22 cellular contexts compared by ENCODE assay signal in genomic region chr20:19659468-19659867, GRCh38.
DNase-seq lines count a peak whose midpoint lies in the region; ATAC-seq and TF ChIP-seq lines count a peak whose summit lies in the region.
"Had no signal": no experiment of that assay in that cellular context is flagged by ENCODE, and none has a peak within 500 bp of the region (broad histone marks: within the 10 kb centered on the region; RNA-seq: fewer than 3 reads in every experiment).

No MANE protein-coding gene starts in this region.

- H3K36me3 ChIP-seq in mesenchymal stem cell (ENCODE audit: control insufficient read depth in 1 of 2, insufficient read depth in 2 of 2, low read depth in 1 of 2, low read length in 2 of 2): no peaks in the 10 kb centered on the region
- H3K36me3 ChIP-seq: BLaER1, left lung, prostate gland had no signal

- H2BK5ac ChIP-seq in mesenchymal stem cell (ENCODE audit: low read depth, low read length, poor library complexity, severe bottlenecking): no peak overlapping the region

- TF ChIP-seq CTCF in foreskin keratinocyte (conservative IDR thresholded peaks at IDR 0.05): no peak

- no peak overlapping the region for H3K4ac ChIP-seq in mesenchymal stem cell (ENCODE audit: low read depth in 1 of 2, low read length in 2 of 2)

- no peak overlapping the region for H3K23ac ChIP-seq in mesenchymal stem cell (ENCODE audit: low read length in 2 of 2)

- no peak overlapping the region for H2BK12ac ChIP-seq in mesenchymal stem cell (ENCODE audit: low read length in 2 of 2)

- no peak overlapping the region for H3K4me3 ChIP-seq in mesenchymal stem cell (ENCODE audit: insufficient read depth in 1 of 2, low read depth in 1 of 2, low read length in 2 of 2)
- H3K4me3 ChIP-seq: BLaER1, left lung, mucosa of descending colon, prostate gland, skin epidermis, tibial artery had no signal

- H3K9me3 ChIP-seq in mesenchymal stem cell (ENCODE audit: control insufficient read depth, low read length): no peaks in the 10 kb centered on the region
- H3K9me3 ChIP-seq: BLaER1, left lung, mucosa of descending colon, prostate gland, tibial artery had no signal

- H3K27me3 ChIP-seq in foreskin keratinocyte: peaks cover 32% of the 10 kb centered on the region
- H3K27me3 ChIP-seq in mesenchymal stem cell (ENCODE audit: control insufficient read depth in 1 of 2, insufficient read depth in 1 of 2, low read length in 2 of 2): peaks cover 46 to 63% of the 10 kb centered on the region in 2 experiments
- H3K27me3 ChIP-seq: BLaER1, tibial artery had no signal

- WGBS in mesenchymal stem cell: 69% methylated on average over 4 of the region's 6 CpGs

- H2BK120ac ChIP-seq in mesenchymal stem cell (ENCODE audit: low read depth, low read length): no peak overlapping the region

- no peak overlapping the region for H2AK5ac ChIP-seq in mesenchymal stem cell (ENCODE audit: low read length, severe bottlenecking)

- H3K4me2 ChIP-seq in mesenchymal stem cell (ENCODE audit: low read length, poor library complexity, severe bottlenecking): no peak overlapping the region
- H3K4me2 ChIP-seq: BLaER1 had no signal

- no peak overlapping the region for H2BK15ac ChIP-seq in mesenchymal stem cell (ENCODE audit: low read depth, poor library complexity, severe bottlenecking)

- H2AFZ ChIP-seq in mesenchymal stem cell (ENCODE audit: low read depth, low read length): no peak overlapping the region

- H3K18ac ChIP-seq in mesenchymal stem cell (ENCODE audit: low read depth in 1 of 2, low read length in 2 of 2): no peak overlapping the region

- ATAC-seq in GM18498 (IDR thresholded peaks at IDR 0.05; ENCODE audit: unreplicated experiment): peak; percentile 40
- ATAC-seq in GM21529 (IDR thresholded peaks at IDR 0.05; ENCODE audit: unreplicated experiment): peak; percentile 38
- ATAC-seq in foreskin keratinocyte: peak; percentile 50
- ATAC-seq: activated T-cell treated with anti-CD3 and anti-CD28 coated beads, Interleukin-2, amount 50 U/mL, for 72 hours; left lung; mucosa of descending colon had no signal

- H3K27ac ChIP-seq in foreskin keratinocyte (no peak overlapping the region), mesenchymal stem cell (ENCODE audit: low read length, poor library complexity, severe bottlenecking) (no peak overlapping the region)
- H3K27ac ChIP-seq: BLaER1, left lung, prostate gland, skin epidermis, tibial artery had no signal

- DNase-seq in HT1080 (ENCODE audit: low read depth) (peak; percentile 25), foreskin keratinocyte (no peak), mesenchymal stem cell (no peak), OCI-M1 (lab: John Stamatoyannopoulos, UW) (no peak), cerebellar nuclear complex (lab: John Stamatoyannopoulos, UW) (no peak)
- DNase-seq in stimulated activated CD4-positive, alpha-beta T cell treated with anti-CD3 and anti-CD28 coated beads, Interleukin-2, amount 100 ng/mL, for 48 hours: no peak
- DNase-seq: activated CD4-positive, alpha-beta T cell treated with anti-CD3 and anti-CD28 coated beads for 4 hours; activated naive CD8-positive, alpha-beta T cell treated with anti-CD3 and anti-CD28 coated beads, Interleukin-2, amount 10 ng/mL, durations not matched to agents 7 days and 5 days; activated T-cell treated with anti-CD3 and anti-CD28 coated beads, Interleukin-2, amount 50 U/mL, for 72 hours; cortex of kidney; head of caudate nucleus; left lung; mucosa of descending colon; NCI-H1105 treated with DMSO at 0.1 percent for 48 hours; NCI-H446 treated with DMSO at 0.1 percent for 48 hours; stimulated activated CD4-positive, alpha-beta T cell treated with anti-CD3 and anti-CD28 coated beads, Interleukin-2, amount 100 ng/mL, for 24 hours; tibial artery had no signal

- H3K79me1 ChIP-seq in mesenchymal stem cell (replicated peaks; ENCODE audit: low read length, poor library complexity, severe bottlenecking): no peaks in the 10 kb centered on the region

- H4K91ac ChIP-seq in mesenchymal stem cell (ENCODE audit: low read length): no peak overlapping the region

- H3K14ac ChIP-seq in mesenchymal stem cell (ENCODE audit: low read length in 2 of 2): no peak overlapping the region

- no peak overlapping the region for H3K9ac ChIP-seq in mesenchymal stem cell (ENCODE audit: low read length)
- H3K9ac ChIP-seq: BLaER1 had no signal

- no peak overlapping the region for H4K8ac ChIP-seq in mesenchymal stem cell (ENCODE audit: low read length)

- H3K4me1 ChIP-seq in foreskin keratinocyte (no peaks in the 10 kb centered on the region), mesenchymal stem cell (ENCODE audit: control insufficient read depth, insufficient read depth, low read depth, low read length) (peaks cover 4% of the 10 kb centered on the region)
- H3K4me1 ChIP-seq: BLaER1, left lung, prostate gland had no signal
